25 cellular contexts compared by ENCODE assay signal in the genomic region with DNA sequence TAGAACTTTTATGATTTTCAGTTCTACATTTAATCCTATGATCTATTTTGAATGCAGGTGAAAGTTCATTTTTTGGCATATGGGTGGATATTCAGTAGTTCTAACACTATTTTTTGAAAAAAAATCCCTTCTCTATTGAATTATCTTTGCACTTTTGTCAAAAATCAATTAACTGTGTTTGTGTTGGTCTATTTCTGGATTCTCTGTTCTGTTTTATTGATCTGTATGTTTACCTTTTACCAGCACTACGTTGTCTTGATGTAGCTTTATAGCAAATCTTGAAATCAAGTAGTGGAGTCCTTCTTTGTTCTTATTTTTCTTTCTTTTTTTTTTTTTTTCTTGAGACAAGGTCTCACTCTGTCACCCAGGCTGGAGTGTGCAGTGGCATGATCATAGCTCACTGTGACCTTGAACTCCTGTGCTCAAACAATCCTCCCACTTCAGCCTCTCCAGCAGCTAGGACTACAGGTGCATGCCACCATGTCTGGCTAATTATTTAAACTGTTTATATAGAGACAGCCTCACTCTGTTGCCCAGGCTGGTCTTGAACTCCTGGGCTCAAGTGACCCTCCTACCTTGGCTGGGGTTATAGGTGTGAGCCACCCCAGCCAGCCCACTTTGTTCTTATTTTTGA. TPM values are rescaled to one million over a fixed set of nuclear protein-coding genes. Genes with fewer than 3 reads are reported as not detected.
DNase-seq lines count a peak whose midpoint lies in the region; ATAC-seq, FAIRE-seq and TF ChIP-seq lines count a peak whose summit lies in the region.
"Had no signal": no experiment of that assay in that cellular context is flagged by ENCODE, and none has a peak within 500 bp of the region (broad histone marks: within the 10 kb centered on the region; RNA-seq: fewer than 3 reads in every experiment).

No MANE protein-coding gene starts in this region.

- 34% methylated on average over 1 of the region's 1 CpG for WGBS in liver

- no peak overlapping the region for H3K9ac ChIP-seq in liver (ENCODE audit: low read depth in 1 of 2, low read length in 2 of 2)
- H3K9ac ChIP-seq: BLaER1 had no signal

- peaks cover 6% of the 10 kb centered on the region for H3K9me3 Mint-ChIP-seq in activated B cell treated with CpG ODN at 0.5 μM for 24 hours
- peaks cover 2% of the 10 kb centered on the region for H3K9me3 Mint-ChIP-seq in stimulated activated memory B cell treated with anti-CD40 and anti-IgM and Interleukin-4, amounts not matched to agents 10 μg/mL and 1 μg/mL and 100 μg/mL, for 72 hours
- H3K9me3 Mint-ChIP-seq: HFFc6 had no signal

- peak; percentile 27 for FAIRE-seq in GM12892 (lab: Jason Lieb, UNC)
- FAIRE-seq: A204.1 had no signal

- TF ChIP-seq RAD21 in liver (IDR thresholded peaks at IDR 0.05), result no peak

- DNase-seq in GM12892 (ENCODE audit: insufficient read length), result no peak
- no peak for DNase-seq in activated B cell treated with CpG ODN at 0.5 μM for 24 hours
- DNase-seq in amygdala (lab: John Stamatoyannopoulos, UW), result no peak
- no peak for DNase-seq in iPS-NIHi11 (ENCODE audit: low spot score)
- DNase-seq: ACHN; AML-193; CD4-positive, alpha-beta memory T cell; DMS153; DMS79; GDM1; GOT3; H7; HFFc6; KBM-7 had no signal

- peaks cover 50% of the 10 kb centered on the region for H3K4me1 Mint-ChIP-seq in activated B cell treated with CpG ODN at 0.5 μM for 24 hours
- peaks cover 51% of the 10 kb centered on the region for H3K4me1 Mint-ChIP-seq in stimulated activated memory B cell treated with anti-CD40 and anti-IgM and Interleukin-4, amounts not matched to agents 10 μg/mL and 1 μg/mL and 100 μg/mL, for 72 hours

- H3K36me3 ChIP-seq in liver (ENCODE audit: control insufficient read depth in 4 of 4, insufficient read depth in 3 of 4, low read depth in 1 of 4, low read length in 3 of 4), result peaks cover 2 to 9% (median 7%) of the 10 kb centered on the region in 4 donors

- H3K27ac Mint-ChIP-seq in activated B cell treated with CpG ODN at 0.5 μM for 24 hours, result peak overlapping the region; percentile 47
- H3K27ac Mint-ChIP-seq in stimulated activated memory B cell treated with anti-CD40 and anti-IgM and Interleukin-4, amounts not matched to agents 10 μg/mL and 1 μg/mL and 100 μg/mL, for 72 hours, result peak overlapping the region; percentile 77
- H3K27ac Mint-ChIP-seq: CD14-positive monocyte; CD4-positive, alpha-beta memory T cell; HFFc6; IgD-negative memory B cell had no signal

- TF ChIP-seq POLR2A in GM12892 (IDR thresholded peaks at IDR 0.05; ENCODE audit: low read depth, low read length), result no peak

- no peaks in the 10 kb centered on the region for H3K27me3 ChIP-seq in liver (ENCODE audit: control insufficient read depth in 4 of 4, insufficient read depth in 4 of 4, low read length in 3 of 4)
- H3K27me3 ChIP-seq: BLaER1 had no signal

- ATAC-seq in activated B cell treated with CpG ODN at 0.5 μM for 24 hours (ENCODE audit: low read depth), result no peak
- ATAC-seq in stimulated activated memory B cell treated with anti-CD40 and anti-IgM and Interleukin-4, amounts not matched to agents 10 μg/mL and 1 μg/mL and 100 μg/mL, for 72 hours, result no peak
- ATAC-seq in GM18517 (IDR thresholded peaks at IDR 0.05; ENCODE audit: unreplicated experiment), result no peak
- ATAC-seq in GM19467 (IDR thresholded peaks at IDR 0.05; ENCODE audit: unreplicated experiment), result no peak
- ATAC-seq: HCT116 had no signal

- H3K9me3 ChIP-seq in liver (ENCODE audit: control insufficient read depth in 4 of 4, low read length in 3 of 4), result no peaks in the 10 kb centered on the region

- POLR2A ChIA-PET in activated B cell treated with CpG ODN at 0.5 μM for 24 hours (lab: Charles Lee), result interaction anchor here (3.8 kb wide), 2 partner anchors 12 to 32 kb away, joined by 15 to 17 read pairs; partner anchors contain the start of genes ERH and SLC39A9

- intact Hi-C loops in activated B cell treated with CpG ODN at 0.5 μM for 24 hours (cut with micrococcal nuclease), result no loop called here

- no peak overlapping the region for H3K4me3 ChIP-seq in liver (ENCODE audit: low read depth in 1 of 3, low read length in 3 of 3)
- H3K4me3 ChIP-seq: BLaER1 had no signal

- no peak for TF ChIP-seq CTCF in activated B cell treated with CpG ODN at 0.5 μM for 24 hours (IDR thresholded peaks at IDR 0.05)
- no peak for TF ChIP-seq CTCF in liver (IDR thresholded peaks at IDR 0.05; ENCODE audit: low read depth, low read length, missing input control)

- CTCF ChIA-PET in activated B cell treated with CpG ODN at 0.5 μM for 24 hours (lab: Charles Lee), result no interaction called here

- no peak overlapping the region for H3K4me3 Mint-ChIP-seq in activated B cell treated with CpG ODN at 0.5 μM for 24 hours
- H3K4me3 Mint-ChIP-seq in stimulated activated memory B cell treated with anti-CD40 and anti-IgM and Interleukin-4, amounts not matched to agents 10 μg/mL and 1 μg/mL and 100 μg/mL, for 72 hours, result no peak overlapping the region
- H3K4me3 Mint-ChIP-seq: CD14-positive monocyte; CD4-positive, alpha-beta memory T cell; HFFc6; IgD-negative memory B cell had no signal

- H3K36me3 Mint-ChIP-seq in activated B cell treated with CpG ODN at 0.5 μM for 24 hours (ENCODE audit: low read depth), result peaks cover 55% of the 10 kb centered on the region
- peaks cover 60% of the 10 kb centered on the region for H3K36me3 Mint-ChIP-seq in stimulated activated memory B cell treated with anti-CD40 and anti-IgM and Interleukin-4, amounts not matched to agents 10 μg/mL and 1 μg/mL and 100 μg/mL, for 72 hours

- H3K27me3 Mint-ChIP-seq in activated B cell treated with CpG ODN at 0.5 μM for 24 hours, result no peaks in the 10 kb centered on the region
- no peaks in the 10 kb centered on the region for H3K27me3 Mint-ChIP-seq in stimulated activated memory B cell treated with anti-CD40 and anti-IgM and Interleukin-4, amounts not matched to agents 10 μg/mL and 1 μg/mL and 100 μg/mL, for 72 hours
- H3K27me3 Mint-ChIP-seq: CD4-positive, alpha-beta memory T cell; IgD-negative memory B cell had no signal

- no peak overlapping the region for H3K27ac ChIP-seq in liver (ENCODE audit: low read depth in 1 of 2, low read length in 2 of 2)
- H3K27ac ChIP-seq: BLaER1, HL-60 had no signal

- H3K4me1 ChIP-seq in liver (ENCODE audit: control insufficient read depth in 4 of 4, insufficient read depth in 4 of 4, low read length in 3 of 4), result peaks cover 0 to 7% (median 1%) of the 10 kb centered on the region in 4 donors
- H3K4me1 ChIP-seq: BLaER1 had no signal

TF ChIP-seq in liver, 16 proteins besides CTCF, POLR2A, EP300 and RAD21 (continues in another document):
- TF ChIP-seq SP1 (IDR thresholded peaks at IDR 0.05), result peak; percentile 51
- peak; percentile 31 to 48 for TF ChIP-seq RXRA (IDR thresholded peaks at IDR 0.05)
- TF ChIP-seq JUND (IDR thresholded peaks at IDR 0.05), result no peak
- peak; percentile 37 for TF ChIP-seq YY1 (IDR thresholded peaks at IDR 0.05)
- TF ChIP-seq GABPA (IDR thresholded peaks at IDR 0.05 in 1 of 2, conservative IDR thresholded peaks at IDR 0.05 in 1 of 2), result no peak
- no peak for TF ChIP-seq FOXA2 (IDR thresholded peaks at IDR 0.05)
- TF ChIP-seq FOXA1 (IDR thresholded peaks at IDR 0.05), result no peak
- TF ChIP-seq REST (IDR thresholded peaks at IDR 0.05), result no peak
- no peak for TF ChIP-seq EGR1 (IDR thresholded peaks at IDR 0.05; ENCODE audit: low read depth in 2 of 2)
- TF ChIP-seq HNF4A (conservative IDR thresholded peaks at IDR 0.05), result peak; percentile 47 to 51

RNA-seq across cellular contexts. Expression of gene SLC39A9, which starts 31.9 kb away (rescaled TPM):
- 32.3 TPM for polyA plus RNA-seq in GM12892 (2012; ENCODE audit: missing spikeins)
- total RNA-seq in activated B cell treated with CpG ODN at 0.5 μM for 24 hours, result 46.4 and 54.5 TPM in 2 replicates
- 100 to 1,000 TPM in 1 of 2 donors, 10 to 100 TPM in 1; 55.6 to 140 TPM for total RNA-seq in liver
- 10 to 100 TPM; 28.7 to 30.6 TPM for polyA plus RNA-seq in liver

RNA-seq across cellular contexts. Expression of gene ERH, which starts 32.3 kb away (rescaled TPM):
- 427 TPM for polyA plus RNA-seq in GM12892 (2012; ENCODE audit: missing spikeins)
- 252 and 273 TPM in 2 replicates for total RNA-seq in activated B cell treated with CpG ODN at 0.5 μM for 24 hours
- 10 to 100 TPM; 56.5 to 78.0 TPM for total RNA-seq in liver
- polyA plus RNA-seq in liver, result 10 to 100 TPM; 49.2 to 70.3 TPM

RNA-seq across cellular contexts. Expression of gene PLEKHD1, which starts 54.1 kb away (rescaled TPM):
- not detected for polyA plus RNA-seq in GM12892 (2012; ENCODE audit: missing spikeins)
- total RNA-seq in activated B cell treated with CpG ODN at 0.5 μM for 24 hours, result 0.22 and 0.24 TPM in 2 replicates
- under 1 TPM; 0.05 to 0.08 TPM for total RNA-seq in liver
- polyA plus RNA-seq in liver, result under 1 TPM in 1 of 2 donors, not detected in 1; 0.06 TPM
- total RNA-seq: HT1080 had no signal
- polyA plus RNA-seq: CD14-positive monocyte had no signal
